ENCODE assay signal across 20 cellular contexts in genomic region chrX:13360146-13360545, GRCh38. TPM values are rescaled to one million over a fixed set of nuclear protein-coding genes. Genes with fewer than 3 reads are reported as not detected.
A peak's percentile ranks its signal among the peaks of the same experiment; 100 is the strongest.
DNase-seq lines count a peak whose midpoint lies in the region; ATAC-seq and TF ChIP-seq lines count a peak whose summit lies in the region.
"Had no signal": no experiment of that assay in that cellular context is flagged by ENCODE, and none has a peak within 500 bp of the region (broad histone marks: within the 10 kb centered on the region; RNA-seq: fewer than 3 reads in every experiment).

No MANE protein-coding gene starts in this region.

- H3K27ac Mint-ChIP-seq in effector memory CD8-positive, alpha-beta T cell: no peak overlapping the region
- H3K27ac Mint-ChIP-seq: activated CD4-positive, alpha-beta T cell treated with anti-CD3 and anti-CD28 coated beads, Interleukin-2, amount 10 ng/mL, durations not matched to agents 7 days and 5 days; activated T-cell treated with anti-CD3 and anti-CD28 coated beads, Interleukin-2, amount 50 U/mL, for 24 hours; T-helper 1 cell treated with Interleukin-12 subunit alpha and Interleukin-12 subunit beta and Interleukin-4 antibody, amounts not matched to agents 30 μg/mL and 1 μg/mL, for 36 hours had no signal

- H3K36me3 ChIP-seq in KMS-11 (ENCODE audit: insufficient read depth) (no peaks in the 10 kb centered on the region), heart right ventricle (no peaks in the 10 kb centered on the region)
- H3K36me3 ChIP-seq: Peyer's patch, right lobe of liver had no signal

- H3K4me2 ChIP-seq in KMS-11: peak overlapping the region; percentile 21; the same call in 1 of the 2 replicates

- no peaks in the 10 kb centered on the region for H3K79me2 ChIP-seq in KMS-11 (ENCODE audit: insufficient read depth, low read depth)

- peak; percentile 67 to 96 (median 88) for ATAC-seq in heart right ventricle
- ATAC-seq in effector memory CD8-positive, alpha-beta T cell (replicated peaks): no peak
- no peak for ATAC-seq in HG03469 (IDR thresholded peaks at IDR 0.05; ENCODE audit: unreplicated experiment)
- ATAC-seq: left lobe of liver, right lobe of liver had no signal

- peaks cover 12% of the 10 kb centered on the region for H3K4me1 ChIP-seq in KMS-11 (ENCODE audit: low read depth, poor library complexity, severe bottlenecking)
- peaks cover 0 to 19% (median 0%) of the 10 kb centered on the region in 9 donors for H3K4me1 ChIP-seq in heart right ventricle
- H3K4me1 ChIP-seq: Peyer's patch, right lobe of liver had no signal

- H3K36me3 Mint-ChIP-seq in effector memory CD8-positive, alpha-beta T cell (ENCODE audit: insufficient read depth): no peaks in the 10 kb centered on the region

- no peaks in the 10 kb centered on the region for H3K9me3 ChIP-seq in heart right ventricle
- H3K9me3 ChIP-seq: Peyer's patch, right lobe of liver had no signal

- intact Hi-C loops in heart right ventricle (cut with DNase I): loop anchor here in 1 of 10 donors (10.0 kb wide), 1 partner anchor 115 kb away; no protein-coding TSS in a partner anchor

- no peak overlapping the region for H3K4me3 Mint-ChIP-seq in effector memory CD8-positive, alpha-beta T cell
- H3K4me3 Mint-ChIP-seq: activated CD4-positive, alpha-beta T cell treated with anti-CD3 and anti-CD28 coated beads, Interleukin-2, amount 10 ng/mL, durations not matched to agents 7 days and 5 days; activated T-cell treated with anti-CD3 and anti-CD28 coated beads, Interleukin-2, amount 50 U/mL, for 24 hours; T-helper 1 cell treated with Interleukin-12 subunit alpha and Interleukin-12 subunit beta and Interleukin-4 antibody, amounts not matched to agents 30 μg/mL and 1 μg/mL, for 36 hours had no signal

- H3K27me3 ChIP-seq in KMS-11 (ENCODE audit: insufficient read depth, low read depth): no peaks in the 10 kb centered on the region
- peaks cover 0 to 27% (median 0%) of the 10 kb centered on the region in 7 donors for H3K27me3 ChIP-seq in heart right ventricle
- H3K27me3 ChIP-seq: Peyer's patch had no signal

- no peak for TF ChIP-seq CTCF in KMS-11 (conservative IDR thresholded peaks at IDR 0.05; ENCODE audit: low read depth, low read length)
- no peak for TF ChIP-seq CTCF in heart right ventricle (IDR thresholded peaks at IDR 0.05)

- H4K20me1 ChIP-seq in KMS-11 (ENCODE audit: insufficient read depth): no peaks in the 10 kb centered on the region

- no peak overlapping the region for H3K4me3 ChIP-seq in KMS-11 (IDR thresholded peaks at IDR 0.05; ENCODE audit: insufficient read depth, low read depth, low read length)
- no peak overlapping the region for H3K4me3 ChIP-seq in heart right ventricle
- H3K4me3 ChIP-seq: Peyer's patch, right lobe of liver had no signal

- DNase-seq in DMS 273 treated with DMSO at 0.1 percent for 48 hours (lab: John Stamatoyannopoulos, UW): peak; percentile 34
- peak; percentile 34 to 78 for DNase-seq in NCI-H524 (lab: John Stamatoyannopoulos, UW)
- DNase-seq in heart right ventricle: peak; percentile 9 to 24
- DNase-seq in T1000 (lab: John Stamatoyannopoulos, UW): no peak
- DNase-seq in effector memory CD8-positive, alpha-beta T cell: no peak
- no peak for DNase-seq in NCI-H187 (lab: John Stamatoyannopoulos, UW)
- DNase-seq: activated CD4-positive, alpha-beta T cell treated with anti-CD3 and anti-CD28 coated beads, Interleukin-2, amount 10 ng/mL, durations not matched to agents 7 days and 5 days; activated T-cell treated with anti-CD3 and anti-CD28 coated beads, Interleukin-2, amount 50 U/mL, for 24 hours; DMS79; Peyer's patch; right lobe of liver; stimulated activated naive CD4-positive, alpha-beta T cell had no signal

- H3K27me3 Mint-ChIP-seq in effector memory CD8-positive, alpha-beta T cell: no peaks in the 10 kb centered on the region
- H3K27me3 Mint-ChIP-seq: activated CD4-positive, alpha-beta T cell treated with anti-CD3 and anti-CD28 coated beads, Interleukin-2, amount 10 ng/mL, durations not matched to agents 7 days and 5 days had no signal

- no peaks in the 10 kb centered on the region for H3K4me1 Mint-ChIP-seq in effector memory CD8-positive, alpha-beta T cell (ENCODE audit: low read depth in 2 of 2)
- H3K4me1 Mint-ChIP-seq: activated CD4-positive, alpha-beta T cell treated with anti-CD3 and anti-CD28 coated beads, Interleukin-2, amount 10 ng/mL, durations not matched to agents 7 days and 5 days had no signal

- no peak overlapping the region for H3K9ac ChIP-seq in KMS-11

- H2AFZ ChIP-seq in KMS-11 (ENCODE audit: low read depth): no peak overlapping the region

- H3K27ac ChIP-seq in KMS-11: no peak overlapping the region
- peak overlapping the region in 3 of 10 donors; percentile 28 to 58 (median 29) for H3K27ac ChIP-seq in heart right ventricle
- H3K27ac ChIP-seq: epithelial cell of prostate, Peyer's patch, right lobe of liver had no signal

- H3K9me3 Mint-ChIP-seq in effector memory CD8-positive, alpha-beta T cell: no peaks in the 10 kb centered on the region
- H3K9me3 Mint-ChIP-seq: activated CD4-positive, alpha-beta T cell treated with anti-CD3 and anti-CD28 coated beads, Interleukin-2, amount 10 ng/mL, durations not matched to agents 7 days and 5 days; activated T-cell treated with anti-CD3 and anti-CD28 coated beads, Interleukin-2, amount 50 U/mL, for 24 hours; T-helper 1 cell treated with Interleukin-12 subunit alpha and Interleukin-12 subunit beta and Interleukin-4 antibody, amounts not matched to agents 30 μg/mL and 1 μg/mL, for 36 hours had no signal

- WGBS in heart right ventricle, 2 donors: 38 to 67% methylated on average over 1 of the region's 1 CpG

RNA-seq across cellular contexts. Expression of gene ATXN3L, which starts 40.3 kb away (rescaled TPM):
- not detected for total RNA-seq in heart right ventricle
- polyA plus RNA-seq in heart right ventricle: not detected
- total RNA-seq: activated CD4-positive, alpha-beta T cell treated with anti-CD3 and anti-CD28 coated beads, Interleukin-2, amount 10 ng/mL, durations not matched to agents 7 days and 5 days; chondrocyte; left lobe of liver; Peyer's patch; right lobe of liver had no signal
- polyA plus RNA-seq: adipose tissue, neural cell had no signal

Comparison
In these comparisons a context has a peak if more than half of its experiments do, and no peak if none do; other contexts are left out.
1. DNase-seq: peak in DMS 273 treated with DMSO at 0.1 percent for 48 hours (single experiment), NCI-H524 (2 of 2) and heart right ventricle (2 of 2); none in T1000 (single experiment), effector memory CD8-positive, alpha-beta T cell (0 of 3) and NCI-H187 (0 of 2).
2. ATAC-seq: peak in heart right ventricle (8 of 8); none in effector memory CD8-positive, alpha-beta T cell (single experiment) and HG03469 (single experiment).